ENCODE assay signal across 14 cellular contexts in genomic region chr5:66891184-66891925, GRCh38.
A peak's percentile ranks its signal among the peaks of the same experiment; 100 is the strongest.
DNase-seq lines count a peak whose midpoint lies in the region; ATAC-seq, FAIRE-seq and TF ChIP-seq lines count a peak whose summit lies in the region.
"Had no signal": no experiment of that assay in that cellular context is flagged by ENCODE, and none has a peak within 500 bp of the region (broad histone marks: within the 10 kb centered on the region; RNA-seq: fewer than 3 reads in every experiment).

No MANE protein-coding gene starts in this region.

- H3K14ac ChIP-seq in mesenchymal stem cell (ENCODE audit: low read length in 2 of 2) = no peak overlapping the region

- no peak for TF ChIP-seq POLR2A in A549 (IDR thresholded peaks at IDR 0.05; ENCODE audit: low read length)

- H3K4me3 ChIP-seq in A549 = no peak overlapping the region
- no peak overlapping the region for H3K4me3 ChIP-seq in PC-9
- H3K4me3 ChIP-seq in fibroblast of pulmonary artery (replicated peaks; ENCODE audit: low read depth, low read length) = no peak overlapping the region
- no peak overlapping the region for H3K4me3 ChIP-seq in mesenchymal stem cell (ENCODE audit: insufficient read depth in 1 of 2, low read depth in 1 of 2, low read length in 2 of 2)
- H3K4me3 ChIP-seq: gastroesophageal sphincter, Peyer's patch, sigmoid colon, uterus had no signal

- no peaks in the 10 kb centered on the region for H3K9me2 ChIP-seq in PC-9 (ENCODE audit: insufficient read depth)

- H2AK5ac ChIP-seq in mesenchymal stem cell (ENCODE audit: low read length, severe bottlenecking) = no peak overlapping the region

- no peak overlapping the region for H2BK15ac ChIP-seq in mesenchymal stem cell (ENCODE audit: low read depth, poor library complexity, severe bottlenecking)

- H3K9me3 ChIP-seq in A549 (no peaks in the 10 kb centered on the region), PC-9 (ENCODE audit: insufficient read depth, low read depth) (peaks cover 3% of the 10 kb centered on the region; the same call in 1 of the 2 replicates), mesenchymal stem cell (ENCODE audit: control insufficient read depth, low read length) (no peaks in the 10 kb centered on the region)
- H3K9me3 ChIP-seq: gastroesophageal sphincter, Peyer's patch, sigmoid colon, uterus had no signal

- peak; percentile 54 to 83; a peak in 4 of 6 replicates for ATAC-seq in A549
- no peak for ATAC-seq in HG02973 (IDR thresholded peaks at IDR 0.05; ENCODE audit: unreplicated experiment)
- ATAC-seq: gastroesophageal sphincter had no signal

- peak overlapping the region; percentile 37; the same call in 1 of the 2 replicates for H2AFZ ChIP-seq in PC-9
- peak overlapping the region; percentile 47 for H2AFZ ChIP-seq in mesenchymal stem cell (ENCODE audit: low read depth, low read length)

- FAIRE-seq in A549 (lab: Jason Lieb, UNC) = no peak

- no TSS peak for BruUV-seq in PC-9 (replicated peaks; lab: Mats Ljungman, UMichigan)

- no peaks in the 10 kb centered on the region for H3K36me3 ChIP-seq in PC-9 (ENCODE audit: low read depth)
- no peaks in the 10 kb centered on the region for H3K36me3 ChIP-seq in mesenchymal stem cell (ENCODE audit: control insufficient read depth in 1 of 2, insufficient read depth in 2 of 2, low read depth in 1 of 2, low read length in 2 of 2)
- H3K36me3 ChIP-seq: gastroesophageal sphincter, Peyer's patch, sigmoid colon, uterus had no signal

- H3K27me3 ChIP-seq in PC-9 (ENCODE audit: insufficient read depth, low read depth) (no peaks in the 10 kb centered on the region), mesenchymal stem cell (ENCODE audit: control insufficient read depth in 1 of 2, insufficient read depth in 1 of 2, low read length in 2 of 2) (no peaks in the 10 kb centered on the region)
- H3K27me3 ChIP-seq: gastroesophageal sphincter, Peyer's patch, sigmoid colon, uterus had no signal

- DNase-seq in A549 (ENCODE audit: low read depth in 1 of 2, low spot score in 1 of 2) (peak in 1 of 2 experiments; percentile 51), PC-9 (peak; percentile 11 to 60), fibroblast of pulmonary artery (ENCODE audit: low read depth) (peak; percentile 88), mesenchymal stem cell (peak; percentile 83), AG08396 (ENCODE audit: low spot score) (no peak), NCI-H524 treated with DMSO at 0.1 percent for 48 hours (lab: John Stamatoyannopoulos, UW) (no peak), putamen (ENCODE audit: low spot score) (no peak)
- DNase-seq: activated naive CD4-positive, alpha-beta T cell treated with anti-CD3 and anti-CD28 coated beads for 36 hours; DND-41; Peyer's patch; sigmoid colon had no signal

- H3K79me1 ChIP-seq in mesenchymal stem cell (replicated peaks; ENCODE audit: low read length, poor library complexity, severe bottlenecking) = no peaks in the 10 kb centered on the region

- no peak overlapping the region for H3K4ac ChIP-seq in mesenchymal stem cell (ENCODE audit: low read depth in 1 of 2, low read length in 2 of 2)

- H2BK120ac ChIP-seq in mesenchymal stem cell (ENCODE audit: low read depth, low read length) = no peak overlapping the region

- intact Hi-C loops in PC-9 (cut with micrococcal nuclease; ENCODE audit: unreplicated experiment) = no loop called here

- 37% methylated on average over 3 of the region's 3 CpGs for WGBS in A549 (ENCODE audit: missing lambda C conversion rate)
- 66% methylated on average over 3 of the region's 3 CpGs for WGBS in mesenchymal stem cell

- H3K4me2 ChIP-seq in A549 (peak overlapping the region; percentile 44), PC-9 (peak overlapping the region; percentile 23), mesenchymal stem cell (ENCODE audit: low read length, poor library complexity, severe bottlenecking) (no peak overlapping the region)

- peak overlapping the region in 1 of 2 experiments; percentile 10 for H2BK12ac ChIP-seq in mesenchymal stem cell (ENCODE audit: low read length in 2 of 2)

- TF ChIP-seq EP300 in A549 (IDR thresholded peaks at IDR 0.05) = no peak

- H3K23ac ChIP-seq in mesenchymal stem cell (ENCODE audit: low read length in 2 of 2) = no peak overlapping the region

- POLR2A ChIA-PET in A549 (lab: Yijun Ruan, JAX) = interaction anchor here (1.3 kb wide), 1 partner anchor 68 kb away, joined by 4 read pairs; no protein-coding TSS in a partner anchor
- POLR2A ChIA-PET in PC-9 (lab: Charles Lee; ENCODE audit: unreplicated experiment) = no interaction called here

- no peak for TF ChIP-seq RAD21 in A549 (conservative IDR thresholded peaks at IDR 0.05 in 1 of 2, IDR thresholded peaks at IDR 0.05 in 1 of 2)

- H3K18ac ChIP-seq in mesenchymal stem cell (ENCODE audit: low read depth in 1 of 2, low read length in 2 of 2) = peak overlapping the region in 1 of 2 experiments; percentile 4

- peaks cover 12% of the 10 kb centered on the region; the same call in 1 of the 2 replicates for H3F3A ChIP-seq in PC-9 (ENCODE audit: insufficient read depth, low read depth)

- H4K20me1 ChIP-seq in PC-9 (ENCODE audit: insufficient read depth) = no peaks in the 10 kb centered on the region

- peaks cover 22% of the 10 kb centered on the region for H3K4me1 ChIP-seq in A549
- H3K4me1 ChIP-seq in PC-9 (replicated peaks; ENCODE audit: insufficient read depth) = peaks cover 28% of the 10 kb centered on the region
- H3K4me1 ChIP-seq in mesenchymal stem cell (ENCODE audit: control insufficient read depth, insufficient read depth, low read depth, low read length) = no peaks in the 10 kb centered on the region
- H3K4me1 ChIP-seq: Peyer's patch, uterus had no signal

- no peak overlapping the region for H4K8ac ChIP-seq in mesenchymal stem cell (ENCODE audit: low read length)

- H3K27ac ChIP-seq in A549 = peak overlapping the region; percentile 51 to 66
- H3K27ac ChIP-seq in PC-9 = peak overlapping the region; percentile 64
- H3K27ac ChIP-seq in mesenchymal stem cell (ENCODE audit: low read length, poor library complexity, severe bottlenecking) = no peak overlapping the region
- H3K27ac ChIP-seq: gastroesophageal sphincter, Peyer's patch, sigmoid colon, uterus had no signal

- no peak for TF ChIP-seq CTCF in A549 (IDR thresholded peaks at IDR 0.05)
- TF ChIP-seq CTCF in PC-9 (conservative IDR thresholded peaks at IDR 0.05) = no peak
- no peak for TF ChIP-seq CTCF in fibroblast of pulmonary artery (IDR thresholded peaks at IDR 0.05; ENCODE audit: low read length, missing control alignments)

- CTCF ChIA-PET in A549 (lab: Yijun Ruan, JAX) (interaction anchor here (0.6 to 1.9 kb wide), 6 partner anchors 7 to 266 kb away, joined by 3 to 7 read pairs (median 3); no protein-coding TSS in a partner anchor), PC-9 (lab: Charles Lee) (no interaction called here)

- no peak overlapping the region for H2BK5ac ChIP-seq in mesenchymal stem cell (ENCODE audit: low read depth, low read length, poor library complexity, severe bottlenecking)

- no peak overlapping the region for H3K9ac ChIP-seq in mesenchymal stem cell (ENCODE audit: low read length)

- H3K79me2 ChIP-seq in PC-9 (ENCODE audit: low read depth) = no peaks in the 10 kb centered on the region

- no peak overlapping the region for H4K91ac ChIP-seq in mesenchymal stem cell (ENCODE audit: low read length)

TF ChIP-seq in A549, 52 proteins besides CTCF, POLR2A, EP300 and RAD21:
- TF ChIP-seq ESRRA (IDR thresholded peaks at IDR 0.05; ENCODE audit: borderline replicate concordance, low read length) (no peak), MYC (IDR thresholded peaks at IDR 0.05; ENCODE audit: borderline replicate concordance, low read length) (peak; percentile 23; the same call in 1 of the 2 replicates), FOXS1 (CRISPR knock-in tag; IDR thresholded peaks at IDR 0.05) (no peak), ZNF302 (CRISPR knock-in tag; IDR thresholded peaks at IDR 0.05) (no peak), CEBPB (IDR thresholded peaks at IDR 0.05) (peak; percentile 16 to 18; a peak in 1 of 4 replicates), HOXA7 (CRISPR knock-in tag; IDR thresholded peaks at IDR 0.05) (no peak), RFX5 (IDR thresholded peaks at IDR 0.05) (no peak), RARB (CRISPR knock-in tag; IDR thresholded peaks at IDR 0.05) (no peak), FOSL2 (IDR thresholded peaks at IDR 0.05) (no peak), FOSL2 (CRISPR knock-in tag; IDR thresholded peaks at IDR 0.05) (peak; percentile 24; the same call in 1 of the 2 replicates), CBX8 (IDR thresholded peaks at IDR 0.05) (no peak), HEYL (CRISPR knock-in tag; IDR thresholded peaks at IDR 0.05) (no peak)
- TF ChIP-seq, protein P1, sequence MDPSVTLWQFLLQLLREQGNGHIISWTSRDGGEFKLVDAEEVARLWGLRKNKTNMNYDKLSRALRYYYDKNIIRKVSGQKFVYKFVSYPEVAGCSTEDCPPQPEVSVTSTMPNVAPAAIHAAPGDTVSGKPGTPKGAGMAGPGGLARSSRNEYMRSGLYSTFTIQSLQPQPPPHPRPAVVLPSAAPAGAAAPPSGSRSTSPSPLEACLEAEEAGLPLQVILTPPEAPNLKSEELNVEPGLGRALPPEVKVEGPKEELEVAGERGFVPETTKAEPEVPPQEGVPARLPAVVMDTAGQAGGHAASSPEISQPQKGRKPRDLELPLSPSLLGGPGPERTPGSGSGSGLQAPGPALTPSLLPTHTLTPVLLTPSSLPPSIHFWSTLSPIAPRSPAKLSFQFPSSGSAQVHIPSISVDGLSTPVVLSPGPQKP (IDR thresholded peaks at IDR 0.05; ENCODE audit: low read depth, low read length) = no peak
- TF ChIP-seq, protein P2, sequence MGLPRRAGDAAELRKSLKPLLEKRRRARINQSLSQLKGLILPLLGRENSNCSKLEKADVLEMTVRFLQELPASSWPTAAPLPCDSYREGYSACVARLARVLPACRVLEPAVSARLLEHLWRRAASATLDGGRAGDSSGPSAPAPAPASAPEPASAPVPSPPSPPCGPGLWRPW (IDR thresholded peaks at IDR 0.05) = no peak

Comparison
In these comparisons a context has a peak if more than half of its experiments do, and no peak if none do; other contexts are left out.
1. DNase-seq: peak in PC-9 (2 of 2), fibroblast of pulmonary artery (single experiment) and mesenchymal stem cell (single experiment); none in AG08396 (single experiment), NCI-H524 treated with DMSO at 0.1 percent for 48 hours (single experiment) and putamen (single experiment).